In genomic region chr3:147038456-147038855, GRCh38 we compare ENCODE assay signal across 32 cellular contexts.
DNase-seq lines count a peak whose midpoint lies in the region; ATAC-seq, FAIRE-seq and TF ChIP-seq lines count a peak whose summit lies in the region.
"Had no signal": no experiment of that assay in that cellular context is flagged by ENCODE, and none has a peak within 500 bp of the region (broad histone marks: within the 10 kb centered on the region; RNA-seq: fewer than 3 reads in every experiment).

No MANE protein-coding gene starts in this region.

- H3K9me3 Mint-ChIP-seq in astrocyte (ENCODE audit: unreplicated experiment), result peaks cover 4% of the 10 kb centered on the region

- H3K9me3 ChIP-seq in astrocyte (ENCODE audit: insufficient read depth, low read depth, low read length) (no peaks in the 10 kb centered on the region), skeletal muscle satellite cell (replicated peaks; ENCODE audit: low read length) (no peaks in the 10 kb centered on the region), aorta (ENCODE audit: control insufficient read depth, low read length) (no peaks in the 10 kb centered on the region)
- H3K9me3 ChIP-seq: vagina had no signal

- no peak overlapping the region for H2BK5ac ChIP-seq in mesendoderm (ENCODE audit: low read length)

- WGBS in aorta, 2 donors, result 55 to 63% methylated on average over 1 of the region's 1 CpG
- no CpG with 5 or more reads among the region's 1 CpG for WGBS in mesendoderm (ENCODE audit: extremely low coverage, insufficient coverage, low lambda C conversion rate)

- H3K4me1 ChIP-seq in astrocyte (ENCODE audit: insufficient read depth, low read length), result no peaks in the 10 kb centered on the region
- H3K4me1 ChIP-seq in skeletal muscle satellite cell (ENCODE audit: control insufficient read depth, insufficient read depth, low read length), result no peaks in the 10 kb centered on the region
- no peaks in the 10 kb centered on the region for H3K4me1 ChIP-seq in aorta (ENCODE audit: control insufficient read depth in 1 of 2, insufficient read depth in 2 of 2, low read length in 2 of 2)
- H3K4me1 ChIP-seq in mesendoderm (ENCODE audit: control insufficient read depth, low read depth, low read length), result no peaks in the 10 kb centered on the region
- H3K4me1 ChIP-seq: gastroesophageal sphincter, parathyroid adenoma, stomach, tibial artery, vagina had no signal

- H3K4me2 ChIP-seq in astrocyte (ENCODE audit: low read length) (no peak overlapping the region), skeletal muscle satellite cell (ENCODE audit: low read length) (peak overlapping the region; percentile 5), mesendoderm (ENCODE audit: low read length) (no peak overlapping the region)
- H3K4me2 ChIP-seq: hepatocyte had no signal

- H3K56ac ChIP-seq in mesendoderm (ENCODE audit: low read length), result no peak overlapping the region

- no peak overlapping the region for H2AK5ac ChIP-seq in mesendoderm (ENCODE audit: low read length)

- no peaks in the 10 kb centered on the region for H3K36me3 Mint-ChIP-seq in astrocyte (ENCODE audit: low read depth, unreplicated experiment)
- H3K36me3 Mint-ChIP-seq: activated naive CD4-positive, alpha-beta T cell treated with anti-CD3 and anti-CD28 coated beads, Interleukin-2, amount 10 ng/mL, durations not matched to agents 7 days and 5 days had no signal

- no peak overlapping the region for H4K5ac ChIP-seq in mesendoderm (ENCODE audit: low read length)

- H3K4me3 ChIP-seq in astrocyte (ENCODE audit: insufficient read depth, low read depth, low read length) (no peak overlapping the region), fibroblast of the aortic adventitia (ENCODE audit: low read depth, low read length) (no peak overlapping the region), skeletal muscle satellite cell (ENCODE audit: low read length) (no peak overlapping the region), aorta (ENCODE audit: low read length in 2 of 2) (no peak overlapping the region), mesendoderm (ENCODE audit: low read length) (no peak overlapping the region)
- H3K4me3 ChIP-seq: gastroesophageal sphincter, hepatocyte, lung, stomach, tibial artery, vagina had no signal

- no peaks in the 10 kb centered on the region for H3K27me3 Mint-ChIP-seq in astrocyte (ENCODE audit: low read depth, unreplicated experiment)
- H3K27me3 Mint-ChIP-seq: activated naive CD4-positive, alpha-beta T cell treated with anti-CD3 and anti-CD28 coated beads, Interleukin-2, amount 10 ng/mL, durations not matched to agents 7 days and 5 days; activated T-helper 17 cell treated with anti-CD3 and anti-CD28 coated beads, Interleukin-2, amount 50 U/mL, for 72 hours had no signal

- H3K36me3 ChIP-seq in astrocyte (ENCODE audit: insufficient read depth, low read length) (no peaks in the 10 kb centered on the region), skeletal muscle satellite cell (ENCODE audit: insufficient read depth, low read length) (no peaks in the 10 kb centered on the region), aorta (ENCODE audit: control insufficient read depth in 1 of 2, insufficient read depth in 2 of 2, low read length in 1 of 2) (no peaks in the 10 kb centered on the region), mesendoderm (ENCODE audit: control insufficient read depth, insufficient read depth, low read length) (no peaks in the 10 kb centered on the region)
- H3K36me3 ChIP-seq: gastroesophageal sphincter, stomach, tibial artery, vagina had no signal

- no peak overlapping the region for H3K18ac ChIP-seq in mesendoderm (ENCODE audit: low read length)

- no peak overlapping the region for H3K23ac ChIP-seq in mesendoderm (ENCODE audit: low read length)

- peaks cover 2% of the 10 kb centered on the region for H3K4me1 Mint-ChIP-seq in astrocyte (ENCODE audit: low read depth, unreplicated experiment)
- H3K4me1 Mint-ChIP-seq: activated naive CD4-positive, alpha-beta T cell treated with anti-CD3 and anti-CD28 coated beads, Interleukin-2, amount 10 ng/mL, durations not matched to agents 7 days and 5 days; activated T-helper 17 cell treated with anti-CD3 and anti-CD28 coated beads, Interleukin-2, amount 50 U/mL, for 72 hours had no signal

- ATAC-seq in aorta (ENCODE audit: low FRiP score), result no peak
- ATAC-seq: activated CD8-positive, alpha-beta T cell treated with anti-CD3 and anti-CD28 coated beads, Interleukin-2, amount 10 ng/mL, durations not matched to agents 7 days and 5 days; activated T-helper 17 cell treated with anti-CD3 and anti-CD28 coated beads, Interleukin-2, amount 50 U/mL, for 72 hours; gastroesophageal sphincter; left cardiac atrium had no signal

- no peak for TF ChIP-seq CTCF in astrocyte (IDR thresholded peaks at IDR 0.05; ENCODE audit: insufficient read depth, low read depth, low read length)
- TF ChIP-seq CTCF in fibroblast of the aortic adventitia (IDR thresholded peaks at IDR 0.05; ENCODE audit: insufficient read depth, low read length), result no peak

- H2BK120ac ChIP-seq in mesendoderm (ENCODE audit: low read depth, low read length), result no peak overlapping the region

- peak; percentile 60 for DNase-seq in EL
- DNase-seq in astrocyte (ENCODE audit: low read depth), result peak; percentile 59
- peak; percentile 11 for DNase-seq in fibroblast of the aortic adventitia (ENCODE audit: low read depth)
- DNase-seq in aorta, result no peak
- no peak for DNase-seq in DMS79 treated with DMSO at 0.1 percent for 48 hours (lab: John Stamatoyannopoulos, UW)
- DNase-seq in mesendoderm, result no peak
- no peak for DNase-seq in COLO829 (ENCODE audit: low spot score)
- DNase-seq: activated CD8-positive, alpha-beta T cell treated with anti-CD3 and anti-CD28 coated beads, Interleukin-2, amount 10 ng/mL, durations not matched to agents 7 days and 5 days; activated naive CD4-positive, alpha-beta T cell treated with anti-CD3 and anti-CD28 coated beads, Interleukin-2, amount 10 ng/mL, durations not matched to agents 7 days and 5 days; amniotic stem cell; C1 segment of cervical spinal cord; COR-L47; cortex of kidney; DMS53; effector memory CD4-positive, alpha-beta T cell; left cardiac atrium; NCI-H1092; NCI-H1694 treated with DMSO at 0.1 percent for 48 hours; NCI-H446; retina; stimulated activated CD4-positive, alpha-beta T cell treated with anti-CD3 and anti-CD28 coated beads, Interleukin-1b, Interleukin-23, amount 100 ng/mL, for 48 hours; stomach; tibial artery had no signal

- no peaks in the 10 kb centered on the region for H3K27me3 ChIP-seq in astrocyte (ENCODE audit: insufficient read depth, low read length)
- H3K27me3 ChIP-seq in skeletal muscle satellite cell (ENCODE audit: control insufficient read depth, insufficient read depth, low read length), result no peaks in the 10 kb centered on the region
- peaks cover 0 to 2% of the 10 kb centered on the region in 2 donors for H3K27me3 ChIP-seq in aorta (ENCODE audit: control insufficient read depth in 1 of 2, insufficient read depth in 2 of 2, low read length in 1 of 2)
- no peaks in the 10 kb centered on the region for H3K27me3 ChIP-seq in mesendoderm (ENCODE audit: insufficient read depth, low read length, poor library complexity)
- H3K27me3 ChIP-seq: gastroesophageal sphincter, hepatocyte, stomach, tibial artery, vagina had no signal

- H2BK15ac ChIP-seq in mesendoderm (replicated peaks; ENCODE audit: low read depth), result no peak overlapping the region

- no peaks in the 10 kb centered on the region for H3K79me1 ChIP-seq in mesendoderm (ENCODE audit: low read length)

- intact Hi-C loops in aorta (cut with DNase I), result no loop called here

- no peak overlapping the region for H4K8ac ChIP-seq in mesendoderm (ENCODE audit: low read depth, low read length)

- no peaks in the 10 kb centered on the region for H3K79me2 ChIP-seq in astrocyte (ENCODE audit: insufficient read depth, low read length)
- H3K79me2 ChIP-seq in mesendoderm (ENCODE audit: control insufficient read depth, insufficient read depth, low read length), result no peaks in the 10 kb centered on the region
- H3K79me2 ChIP-seq: hepatocyte, parathyroid adenoma had no signal

- peak; percentile 50 for FAIRE-seq in astrocyte (lab: Jason Lieb, UNC)

- no peak overlapping the region for H3K4me3 Mint-ChIP-seq in astrocyte (ENCODE audit: unreplicated experiment)
- H3K4me3 Mint-ChIP-seq: activated CD8-positive, alpha-beta T cell treated with anti-CD3 and anti-CD28 coated beads, Interleukin-2, amount 10 ng/mL, durations not matched to agents 7 days and 5 days; activated naive CD4-positive, alpha-beta T cell treated with anti-CD3 and anti-CD28 coated beads, Interleukin-2, amount 10 ng/mL, durations not matched to agents 7 days and 5 days; activated T-helper 17 cell treated with anti-CD3 and anti-CD28 coated beads, Interleukin-2, amount 50 U/mL, for 72 hours; T-helper 2 cell treated with Interferon-gamma antibody and Interleukin-4, amounts not matched to agents 5 μg/mL and 100 μg/mL, for 36 hours had no signal

- H3K4ac ChIP-seq in mesendoderm (ENCODE audit: low read depth, low read length), result no peak overlapping the region

- H3K9ac ChIP-seq in astrocyte (ENCODE audit: low read length) (no peak overlapping the region), skeletal muscle satellite cell (ENCODE audit: low read depth, low read length) (no peak overlapping the region), mesendoderm (ENCODE audit: low read length) (no peak overlapping the region)
- H3K9ac ChIP-seq: parathyroid adenoma had no signal

- no peaks in the 10 kb centered on the region for H4K20me1 ChIP-seq in astrocyte (ENCODE audit: insufficient read depth, low read length)

- H3K27ac ChIP-seq in astrocyte (ENCODE audit: low read depth, low read length) (peak overlapping the region; percentile 23), aorta (ENCODE audit: low read depth in 1 of 2, low read length in 2 of 2) (no peak overlapping the region), mesendoderm (ENCODE audit: low read depth, low read length) (no peak overlapping the region)
- H3K27ac ChIP-seq: epithelial cell of prostate, gastroesophageal sphincter, hepatocyte, parathyroid adenoma, stomach, tibial artery, vagina had no signal

- H2AFZ ChIP-seq in astrocyte (ENCODE audit: low read depth, low read length), result no peak overlapping the region
- H2AFZ ChIP-seq: hepatocyte, parathyroid adenoma had no signal

- H3K27ac Mint-ChIP-seq in astrocyte (ENCODE audit: unreplicated experiment), result no peak overlapping the region
- H3K27ac Mint-ChIP-seq: activated CD8-positive, alpha-beta T cell treated with anti-CD3 and anti-CD28 coated beads, Interleukin-2, amount 10 ng/mL, durations not matched to agents 7 days and 5 days; activated naive CD4-positive, alpha-beta T cell treated with anti-CD3 and anti-CD28 coated beads, Interleukin-2, amount 10 ng/mL, durations not matched to agents 7 days and 5 days; activated T-helper 17 cell treated with anti-CD3 and anti-CD28 coated beads, Interleukin-2, amount 50 U/mL, for 72 hours; T-helper 2 cell treated with Interferon-gamma antibody and Interleukin-4, amounts not matched to agents 5 μg/mL and 100 μg/mL, for 36 hours had no signal

Comparison
In these comparisons a context has a peak if more than half of its experiments do, and no peak if none do; other contexts are left out.
1. DNase-seq: peak in EL (single experiment), astrocyte (single experiment) and fibroblast of the aortic adventitia (single experiment); none in aorta (0 of 2), DMS79 treated with DMSO at 0.1 percent for 48 hours (single experiment), mesendoderm (single experiment) and COLO829 (single experiment).